ENCODE assay signal across 22 cellular contexts in the genomic region with DNA sequence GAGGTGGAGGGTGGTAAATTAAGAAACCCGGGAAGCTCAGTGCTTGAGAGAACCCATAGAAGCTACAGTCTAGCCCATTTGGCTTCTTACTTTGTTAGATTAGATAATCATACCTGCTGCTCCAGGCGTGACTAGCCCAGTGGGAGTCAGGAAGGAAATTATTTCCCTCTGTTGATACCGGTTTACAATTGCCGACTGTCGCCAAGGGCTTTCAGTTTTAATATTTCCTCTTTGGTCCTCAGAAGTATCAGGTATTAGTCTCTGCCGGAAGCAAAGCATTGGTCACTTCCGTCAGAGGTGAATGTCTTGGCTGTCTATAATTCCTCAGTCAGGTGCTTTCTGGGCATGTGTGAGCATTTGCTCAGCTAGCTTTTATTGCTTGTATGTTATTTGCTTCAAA.
A peak's percentile ranks its signal among the peaks of the same experiment; 100 is the strongest.
DNase-seq lines count a peak whose midpoint lies in the region; ATAC-seq, FAIRE-seq and TF ChIP-seq lines count a peak whose summit lies in the region.
"Had no signal": no experiment of that assay in that cellular context is flagged by ENCODE, and none has a peak within 500 bp of the region (broad histone marks: within the 10 kb centered on the region; RNA-seq: fewer than 3 reads in every experiment).

No MANE protein-coding gene starts in this region.

- peaks cover 2% of the 10 kb centered on the region for H4K20me1 ChIP-seq in endothelial cell of umbilical vein (replicated peaks; ENCODE audit: control insufficient read depth, extremely low read depth, insufficient read depth, low read length)

- H2AFZ ChIP-seq in endothelial cell of umbilical vein (ENCODE audit: low read depth, low read length), result no peak overlapping the region

- TF ChIP-seq POLR2A in endothelial cell of umbilical vein (IDR thresholded peaks at IDR 0.05; ENCODE audit: low read depth, low read length), result no peak
- no peak for TF ChIP-seq POLR2A in uterus (IDR thresholded peaks at IDR 0.05)

- FAIRE-seq in endothelial cell of umbilical vein (lab: Jason Lieb, UNC), result peak; percentile 75
- FAIRE-seq: H54, HTR-8/SVneo had no signal

- H3K27ac ChIP-seq in endothelial cell of umbilical vein (ENCODE audit: insufficient read depth, low read depth, low read length) (peak overlapping the region; percentile 39), muscle layer of duodenum (ENCODE audit: low read length) (peak overlapping the region; percentile 7), uterus (peak overlapping the region; percentile 26 to 37)
- H3K27ac ChIP-seq: cardiac muscle cell had no signal

- dilution Hi-C loops in endothelial cell of umbilical vein (cut with MboI; ENCODE audit: extremely low pct_ligation_motif_present, low sequenced_read_pairs), result no loop called here

- no peaks in the 10 kb centered on the region for H3K9me1 ChIP-seq in endothelial cell of umbilical vein (replicated peaks; ENCODE audit: control insufficient read depth, extremely low read depth, insufficient read depth, low read length)

- no peak for ATAC-seq in HG02981 (IDR thresholded peaks at IDR 0.05; ENCODE audit: unreplicated experiment)
- ATAC-seq: activated CD8-positive, alpha-beta T cell treated with anti-CD3 and anti-CD28 coated beads for 36 hours; right cardiac atrium had no signal

- peak overlapping the region; percentile 12 for H3K4me2 ChIP-seq in endothelial cell of umbilical vein (ENCODE audit: insufficient read depth, low read length)

- H3K4me3 ChIP-seq in endothelial cell of umbilical vein (replicated peaks in 1 of 3; ENCODE audit: insufficient read depth in 1 of 3, low read depth in 1 of 3, low read length in 3 of 3) (no peak overlapping the region), muscle layer of duodenum (ENCODE audit: low read depth in 1 of 2, low read length in 2 of 2) (no peak overlapping the region), uterus (no peak overlapping the region)
- H3K4me3 ChIP-seq: cardiac muscle cell had no signal

- DNase-seq in NCI-H2081 treated with DMSO at 0.1 percent for 48 hours (lab: John Stamatoyannopoulos, UW) (peak; percentile 39), endothelial cell of umbilical vein (ENCODE audit: low read depth, low spot score) (peak; percentile 77), uterus (no peak), NOMO-1 treated with dmso at 0.1 percent for 144 hours (lab: John Stamatoyannopoulos, UW; ENCODE audit: unreplicated experiment) (no peak)
- no peak for DNase-seq in stimulated activated CD4-positive, alpha-beta T cell treated with anti-CD3 and anti-CD28 coated beads, Interleukin-4, amount 100 ng/mL, for 4 hours
- DNase-seq: activated CD8-positive, alpha-beta T cell treated with anti-CD3 and anti-CD28 coated beads for 36 hours; activated naive CD4-positive, alpha-beta T cell; activated T-cell treated with anti-CD3 and anti-CD28 coated beads, Interleukin-2, amount 50 U/mL, for 1 hour; Caco-2; effector CD8-positive, alpha-beta T cell; head of caudate nucleus; Kasumi-1; NCI-H1092 treated with DMSO at 0.1 percent for 48 hours; NCI-H2171; NCI-H526 treated with DMSO at 0.1 percent for 48 hours; occipital lobe; right cardiac atrium had no signal

- H3K79me2 ChIP-seq in endothelial cell of umbilical vein (ENCODE audit: control insufficient read depth, insufficient read depth, low read length), result peaks cover 12% of the 10 kb centered on the region

- intact Hi-C loops in endothelial cell of umbilical vein (cut with micrococcal nuclease) (loop anchor here (1.0 to 2.0 kb wide), 3 partner anchors 34 to 76 kb away; no protein-coding TSS in a partner anchor), uterus (cut with DNase I; ENCODE audit: low total_unique reads) (no loop called here)

- CTCF ChIA-PET in endothelial cell of umbilical vein (lab: Charles Lee), result interaction anchor here (1.0 kb wide), 1 partner anchor 9 kb away, joined by 4 read pairs; no protein-coding TSS in a partner anchor

- H3K9ac ChIP-seq in endothelial cell of umbilical vein (replicated peaks; ENCODE audit: extremely low read depth, insufficient read depth, low read length), result peak overlapping the region; percentile 4

- TF ChIP-seq CTCF in endothelial cell of umbilical vein (IDR thresholded peaks at IDR 0.05; ENCODE audit: extremely low read depth in 1 of 2, insufficient read depth in 1 of 2, low read depth in 1 of 2, low read length in 2 of 2) (no peak), uterus (IDR thresholded peaks at IDR 0.05) (no peak)

- no peaks in the 10 kb centered on the region for H3K27me3 ChIP-seq in endothelial cell of umbilical vein (ENCODE audit: control insufficient read depth in 2 of 2, insufficient read depth in 2 of 2, low read length in 2 of 2)
- H3K27me3 ChIP-seq in muscle layer of duodenum (ENCODE audit: low read depth, low read length), result no peaks in the 10 kb centered on the region
- no peaks in the 10 kb centered on the region for H3K27me3 ChIP-seq in uterus
- H3K27me3 ChIP-seq: cardiac muscle cell had no signal

- H3K4me1 ChIP-seq in endothelial cell of umbilical vein (ENCODE audit: control insufficient read depth, extremely low read depth, insufficient read depth, low read length), result peaks cover 17% of the 10 kb centered on the region
- H3K4me1 ChIP-seq in muscle layer of duodenum (ENCODE audit: control insufficient read depth in 1 of 2, insufficient read depth in 2 of 2, low read length in 2 of 2), result peaks cover 0 to 21% of the 10 kb centered on the region in 2 donors
- peaks cover 0 to 5% of the 10 kb centered on the region in 2 donors for H3K4me1 ChIP-seq in uterus
- H3K4me1 ChIP-seq: Caco-2 had no signal

- BruUV-seq in endothelial cell of umbilical vein (replicated peaks; lab: Mats Ljungman, UMichigan), result no TSS peak

- POLR2A ChIA-PET in endothelial cell of umbilical vein (lab: Charles Lee), result interaction anchor here (0.6 kb wide), 1 partner anchor 372 kb away, joined by 5 read pairs; no protein-coding TSS in a partner anchor

- H3K36me3 ChIP-seq in endothelial cell of umbilical vein (ENCODE audit: control insufficient read depth in 2 of 2, extremely low read depth in 1 of 2, insufficient read depth in 2 of 2, low read length in 2 of 2), result peaks cover 0 to 2% of the 10 kb centered on the region in 2 experiments
- H3K36me3 ChIP-seq in muscle layer of duodenum (ENCODE audit: control insufficient read depth in 1 of 2, insufficient read depth in 2 of 2, low read length in 2 of 2), result no peaks in the 10 kb centered on the region
- no peaks in the 10 kb centered on the region for H3K36me3 ChIP-seq in uterus
- H3K36me3 ChIP-seq: cardiac muscle cell had no signal

- H3K9me3 ChIP-seq in endothelial cell of umbilical vein (replicated peaks; ENCODE audit: control insufficient read depth, insufficient read depth, low read length), result no peaks in the 10 kb centered on the region
- no peaks in the 10 kb centered on the region for H3K9me3 ChIP-seq in muscle layer of duodenum (ENCODE audit: control insufficient read depth in 1 of 2, low read length in 2 of 2)
- H3K9me3 ChIP-seq in uterus, result no peaks in the 10 kb centered on the region
- H3K9me3 ChIP-seq: Caco-2 had no signal

TF ChIP-seq in endothelial cell of umbilical vein, 7 proteins besides CTCF, POLR2A, EP300 and RAD21:
- TF ChIP-seq POLR2AphosphoS5 (IDR thresholded peaks at IDR 0.05; ENCODE audit: insufficient read depth, low read depth, low read length) (peak; percentile 51), EZH2 (IDR thresholded peaks at IDR 0.05; ENCODE audit: borderline replicate concordance, low read depth, low read length, severe bottlenecking) (no peak), MYC (IDR thresholded peaks at IDR 0.05; ENCODE audit: low read depth, low read length) (no peak), GATA2 (IDR thresholded peaks at IDR 0.05; ENCODE audit: insufficient read depth, insufficient read length, low read depth, low read length) (peak; percentile 69), FOS (IDR thresholded peaks at IDR 0.05; ENCODE audit: borderline replicate concordance, insufficient read depth, low read length) (peak; percentile 65), JUN (IDR thresholded peaks at IDR 0.05; ENCODE audit: borderline replicate concordance, insufficient read depth, insufficient read length, low read depth) (peak; percentile 42)
- TF ChIP-seq, protein P1, sequence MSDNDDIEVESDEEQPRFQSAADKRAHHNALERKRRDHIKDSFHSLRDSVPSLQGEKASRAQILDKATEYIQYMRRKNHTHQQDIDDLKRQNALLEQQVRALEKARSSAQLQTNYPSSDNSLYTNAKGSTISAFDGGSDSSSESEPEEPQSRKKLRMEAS (IDR thresholded peaks at IDR 0.05; ENCODE audit: insufficient read depth, insufficient read length), result no peak
TF ChIP-seq in endothelial cell of umbilical vein: peak in this region for 4.

Comparison
In these comparisons a context has a peak if more than half of its experiments do, and no peak if none do; other contexts are left out.
1. DNase-seq: peak in NCI-H2081 treated with DMSO at 0.1 percent for 48 hours (single experiment) and endothelial cell of umbilical vein (single experiment); none in uterus (0 of 2), NOMO-1 treated with dmso at 0.1 percent for 144 hours (single experiment) and stimulated activated CD4-positive, alpha-beta T cell treated with anti-CD3 and anti-CD28 coated beads, Interleukin-4, amount 100 ng/mL, for 4 hours (0 of 2).
2. Peak in every context shown above with its lines, with median percentiles within 50 percentile points of each other: H3K27ac ChIP-seq.